Comparison of ENCODE assay signal across 13 cellular contexts in the genomic region with DNA sequence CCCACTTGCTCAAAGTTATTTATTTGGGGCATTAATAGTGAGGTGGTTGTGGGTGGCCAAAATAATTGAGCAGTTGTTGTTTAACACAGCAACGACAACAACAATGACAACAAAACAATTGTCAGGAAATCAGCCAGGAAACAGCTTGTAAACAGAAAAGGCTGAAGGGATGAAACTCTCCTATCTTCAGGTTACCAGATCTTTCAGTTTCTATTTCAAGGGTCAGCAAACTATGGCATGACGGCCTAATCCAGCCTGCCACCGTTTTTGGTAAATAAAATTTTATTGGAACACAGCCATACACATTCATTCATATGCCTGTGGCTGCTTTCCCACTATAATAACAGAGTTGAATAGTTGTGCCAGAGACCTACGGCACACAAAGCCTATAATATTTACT.
DNase-seq lines count a peak whose midpoint lies in the region; ATAC-seq and TF ChIP-seq lines count a peak whose summit lies in the region.
"Had no signal": no experiment of that assay in that cellular context is flagged by ENCODE, and none has a peak within 500 bp of the region (broad histone marks: within the 10 kb centered on the region; RNA-seq: fewer than 3 reads in every experiment).

No MANE protein-coding gene starts in this region.

- H3K36me3 ChIP-seq in endocrine pancreas (ENCODE audit: control insufficient read depth, insufficient read depth, low read length) (no peaks in the 10 kb centered on the region), mucosa of rectum (ENCODE audit: control insufficient read depth in 2 of 2, insufficient read depth in 2 of 2, low read length in 2 of 2) (no peaks in the 10 kb centered on the region), transverse colon (no peaks in the 10 kb centered on the region)

- no peak for TF ChIP-seq CTCF in transverse colon (IDR thresholded peaks at IDR 0.05)

- TF ChIP-seq POLR2A in transverse colon (IDR thresholded peaks at IDR 0.05) = no peak

- H3K4me3 ChIP-seq in endocrine pancreas (ENCODE audit: control insufficient read depth, insufficient read depth, low read length) (peak overlapping the region; percentile 29), mucosa of rectum (ENCODE audit: low read length in 2 of 2) (no peak overlapping the region), transverse colon (no peak overlapping the region)

- H3K9ac ChIP-seq in endocrine pancreas (ENCODE audit: control insufficient read depth, insufficient read depth, low read length) (no peak overlapping the region), mucosa of rectum (ENCODE audit: low read depth in 1 of 2, low read length in 2 of 2) (no peak overlapping the region)
- H3K9ac ChIP-seq: SK-N-SH had no signal

- H3K4me1 ChIP-seq in endocrine pancreas (ENCODE audit: control insufficient read depth, insufficient read depth, low read length) (no peaks in the 10 kb centered on the region), mucosa of rectum (ENCODE audit: control insufficient read depth in 2 of 2, insufficient read depth in 2 of 2, low read length in 2 of 2) (peaks cover 5 to 7% of the 10 kb centered on the region in 2 donors), transverse colon (peaks cover 5 to 27% (median 10%) of the 10 kb centered on the region in 4 donors)

- H3K27me3 ChIP-seq in endocrine pancreas (ENCODE audit: control insufficient read depth, insufficient read depth, low read length) (no peaks in the 10 kb centered on the region), mucosa of rectum (ENCODE audit: control insufficient read depth in 2 of 2, insufficient read depth in 2 of 2, low read length in 2 of 2) (no peaks in the 10 kb centered on the region), transverse colon (no peaks in the 10 kb centered on the region)

- peak overlapping the region; percentile 24 to 62 for H3K27ac ChIP-seq in mucosa of rectum (ENCODE audit: low read depth in 2 of 2, low read length in 2 of 2)
- H3K27ac ChIP-seq in transverse colon = peak overlapping the region; percentile 50 to 66 (median 59)

- DNase-seq in transverse colon (no peak), NCI-H1436 (lab: John Stamatoyannopoulos, UW) (no peak), HK-2 (ENCODE audit: unreplicated experiment) (no peak)
- no peak for DNase-seq in stimulated activated CD4-positive, alpha-beta T cell treated with anti-CD3 and anti-CD28 coated beads, Interleukin-4, amount 100 ng/mL, for 24 hours
- DNase-seq: activated CD4-positive, alpha-beta T cell treated with anti-CD3 and anti-CD28 coated beads, Interleukin-2, amount 10 ng/mL, durations not matched to agents 7 days and 5 days; activated naive CD4-positive, alpha-beta T cell treated with anti-CD3 and anti-CD28 coated beads for 36 hours; DMS53; left cardiac atrium; SK-N-SH had no signal

- in situ Hi-C loops in transverse colon (cut with MboI; ENCODE audit: low pct_ligation_motif_present in 1 of 4, low pct_unique_long_range_greater_than_20kb in 1 of 4, low sequenced_read_pairs in 3 of 4) = no loop called here

- no peak for TF ChIP-seq EP300 in transverse colon (IDR thresholded peaks at IDR 0.05; ENCODE audit: low read depth)

- intact Hi-C loops in transverse colon (cut with DNase I; ENCODE audit: low total_unique reads) = no loop called here

- H3K9me3 ChIP-seq in endocrine pancreas (ENCODE audit: control insufficient read depth, low read length) (no peaks in the 10 kb centered on the region), mucosa of rectum (ENCODE audit: control insufficient read depth in 2 of 2, low read length in 2 of 2) (no peaks in the 10 kb centered on the region), transverse colon (no peaks in the 10 kb centered on the region)
- H3K9me3 ChIP-seq: SK-N-SH had no signal

- 22 to 29% methylated on average over 4 of the region's 4 CpGs for WGBS in transverse colon (ENCODE audit: low coverage in 1 of 2), 2 donors

- ATAC-seq in HG03139 (IDR thresholded peaks at IDR 0.05; ENCODE audit: unreplicated experiment) = no peak

TF ChIP-seq in PFSK-1, 5 proteins besides CTCF, POLR2A, EP300 and RAD21:
- TF ChIP-seq FOXP2 (optimal IDR thresholded peaks at IDR 0.05; ENCODE audit: borderline replicate concordance, extremely low read depth, extremely low read length, insufficient read depth) (peak; percentile 38), REST (IDR thresholded peaks at IDR 0.05; ENCODE audit: insufficient read depth in 1 of 2, low read depth in 2 of 2, low read length in 2 of 2) (no peak)
TF ChIP-seq in PFSK-1: peak in this region for 1.
